Comparison of ENCODE assay signal across 3 cellular contexts in genomic region chr14:31090872-31091764, GRCh38.
TF ChIP-seq lines count a peak whose summit lies in the region.

No MANE protein-coding gene starts in this region.

TF ChIP-seq in A549, 52 proteins besides CTCF, POLR2A, EP300 and RAD21 (continued from another document):
- TF ChIP-seq USF2 (IDR thresholded peaks at IDR 0.05) = peak; percentile 76

TF ChIP-seq in Ishikawa, 13 proteins besides CTCF, POLR2A, EP300 and RAD21 (continued from another document):
- TF ChIP-seq NFIC (IDR thresholded peaks at IDR 0.05) (0 out of 2 replicates have a peak, but pooled peaks have one; percentile 23), FOXM1 (IDR thresholded peaks at IDR 0.05; ENCODE audit: borderline replicate concordance, low read depth) (no peak)
TF ChIP-seq in Ishikawa: peak in this region for 2.

TF ChIP-seq in liver, 16 proteins besides CTCF, POLR2A, EP300 and RAD21 (continued from another document):
- TF ChIP-seq ZBTB33 (IDR thresholded peaks at IDR 0.05) (peak; percentile 86), MAX (IDR thresholded peaks at IDR 0.05) (peak; percentile 80), FOXA1 (IDR thresholded peaks at IDR 0.05) (peak; percentile 8), HNF4A (conservative IDR thresholded peaks at IDR 0.05) (peak; percentile 93 to 95), GABPA (IDR thresholded peaks at IDR 0.05 in 1 of 2, conservative IDR thresholded peaks at IDR 0.05 in 1 of 2) (peak in 1 of 2 donors; percentile 53), FOXA2 (IDR thresholded peaks at IDR 0.05) (peak; percentile 67), TAF1 (conservative IDR thresholded peaks at IDR 0.05) (no peak), JUND (IDR thresholded peaks at IDR 0.05) (peak; percentile 92 to 97), EGR1 (IDR thresholded peaks at IDR 0.05; ENCODE audit: low read depth in 2 of 2) (peak in 1 of 2 donors; percentile 81), HNF4G (IDR thresholded peaks at IDR 0.05) (peak; percentile 71), NR2F2 (IDR thresholded peaks at IDR 0.05) (no peak), SP1 (IDR thresholded peaks at IDR 0.05) (peak; percentile 90), REST (IDR thresholded peaks at IDR 0.05) (peak; percentile 78), ATF3 (IDR thresholded peaks at IDR 0.05) (peak; percentile 46)
TF ChIP-seq in liver: peak in this region for 13.
